Comparison of ENCODE assay signal across 24 cellular contexts in the genomic region with DNA sequence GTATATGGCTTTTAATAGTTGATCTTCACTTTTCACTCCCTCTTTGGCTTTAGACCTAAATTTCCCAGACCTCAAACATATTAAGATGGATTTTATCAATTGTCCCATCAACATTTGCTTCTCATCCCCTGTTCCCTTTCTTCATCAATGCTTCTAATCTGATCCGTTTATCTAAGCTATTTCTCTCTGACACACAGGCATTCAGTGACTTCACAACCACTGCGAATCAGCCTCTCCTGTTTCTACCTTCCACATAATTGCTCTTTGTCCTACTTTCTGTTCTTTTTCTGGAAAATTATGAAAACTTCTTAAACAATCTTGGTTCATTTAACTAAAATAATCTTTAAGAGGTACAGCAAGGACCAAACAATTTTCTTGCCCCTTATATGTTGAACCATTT.
DNase-seq lines count a peak whose midpoint lies in the region; ATAC-seq, FAIRE-seq and TF ChIP-seq lines count a peak whose summit lies in the region.
"Had no signal": no experiment of that assay in that cellular context is flagged by ENCODE, and none has a peak within 500 bp of the region (broad histone marks: within the 10 kb centered on the region; RNA-seq: fewer than 3 reads in every experiment).

No MANE protein-coding gene starts in this region.

- no peak overlapping the region for H3K27ac ChIP-seq in OCI-LY3 (ENCODE audit: low read length)
- H3K27ac ChIP-seq in mammary epithelial cell (ENCODE audit: insufficient read depth, low read depth, low read length): no peak overlapping the region
- no peak overlapping the region for H3K27ac ChIP-seq in neural progenitor cell
- H3K27ac ChIP-seq in small intestine (ENCODE audit: low read depth in 1 of 2, low read length in 1 of 2): no peak overlapping the region
- H3K27ac ChIP-seq: colonic mucosa, esophagus muscularis mucosa, foreskin keratinocyte, neutrophil, psoas muscle, suprapubic skin, vagina had no signal

- ATAC-seq in GM19324 (IDR thresholded peaks at IDR 0.05; ENCODE audit: low FRiP score, unreplicated experiment) (no peak), GM18858 (IDR thresholded peaks at IDR 0.05; ENCODE audit: unreplicated experiment) (no peak), HG02884 (IDR thresholded peaks at IDR 0.05; ENCODE audit: unreplicated experiment) (no peak)
- ATAC-seq: activated T-cell treated with anti-CD3 and anti-CD28 coated beads, Interleukin-2, amount 50 U/mL, for 4 hours had no signal

- 20% methylated on average over 2 of the region's 2 CpGs for WGBS in mammary epithelial cell (ENCODE audit: low coverage, missing lambda C conversion rate)
- WGBS in small intestine, 3 donors: 40 to 59% (median 44%) methylated on average over 2 of the region's 2 CpGs

- H3K4me1 ChIP-seq in OCI-LY3 (ENCODE audit: low read length): peaks cover 33% of the 10 kb centered on the region
- H3K4me1 ChIP-seq in mammary epithelial cell (ENCODE audit: insufficient read depth, low read length): no peaks in the 10 kb centered on the region
- peaks cover 12% of the 10 kb centered on the region for H3K4me1 ChIP-seq in neural progenitor cell
- H3K4me1 ChIP-seq in small intestine (ENCODE audit: control insufficient read depth in 2 of 2, insufficient read depth in 1 of 2, low read depth in 1 of 2, low read length in 1 of 2): no peaks in the 10 kb centered on the region
- H3K4me1 ChIP-seq: colonic mucosa, esophagus muscularis mucosa, foreskin keratinocyte, psoas muscle, vagina had no signal

- no TSS peak for BruUV-seq in mammary epithelial cell (replicated peaks; lab: Mats Ljungman, UMichigan)

- intact Hi-C loops in mammary epithelial cell (cut with micrococcal nuclease): loop anchor here (1.0 to 10.0 kb wide), 4 partner anchors 67 to 349 kb away; a partner anchor contains a TSS

- H3K27me3 Mint-ChIP-seq in neural progenitor cell (ENCODE audit: insufficient read depth, low read depth): no peaks in the 10 kb centered on the region
- H3K27me3 Mint-ChIP-seq: activated B cell treated with CpG ODN at 0.5 μM for 24 hours had no signal

- peak; percentile 28 for DNase-seq in COLO829 (ENCODE audit: low spot score)
- peak; percentile 6 for DNase-seq in mammary epithelial cell
- DNase-seq in neural progenitor cell (ENCODE audit: low spot score): no peak
- DNase-seq in small intestine: no peak
- DNase-seq: activated B cell treated with CpG ODN at 0.5 μM for 24 hours; activated CD4-positive, alpha-beta T cell treated with anti-CD3 and anti-CD28 coated beads, Interleukin-2, amount 50 U/mL, for 1 hour; activated gamma-delta T cell treated with Interleukin-2 at 50 U/mL for 16 hours; activated T-cell treated with anti-CD3 and anti-CD28 coated beads, Interleukin-2, amount 50 U/mL, for 4 hours; KG1; NCI-H1417 treated with DMSO at 0.1 percent for 48 hours; psoas muscle; stimulated activated naive CD4-positive, alpha-beta T cell; T1000 had no signal

- no peak overlapping the region for H3K27ac Mint-ChIP-seq in neural progenitor cell
- H3K27ac Mint-ChIP-seq: activated B cell treated with CpG ODN at 0.5 μM for 24 hours had no signal

- H3K9me3 Mint-ChIP-seq in neural progenitor cell: no peaks in the 10 kb centered on the region
- H3K9me3 Mint-ChIP-seq: activated B cell treated with CpG ODN at 0.5 μM for 24 hours; activated T-cell treated with anti-CD3 and anti-CD28 coated beads, Interleukin-2, amount 50 U/mL, for 4 hours had no signal

- H2AFZ ChIP-seq in OCI-LY3 (ENCODE audit: low read depth, low read length) (peak overlapping the region; percentile 37), mammary epithelial cell (ENCODE audit: low read depth, low read length) (peak overlapping the region; percentile 20), neural progenitor cell (replicated peaks) (peak overlapping the region; percentile 92)

- H3K36me3 ChIP-seq in OCI-LY3 (replicated peaks; ENCODE audit: low read depth, low read length) (no peaks in the 10 kb centered on the region), mammary epithelial cell (ENCODE audit: insufficient read depth, low read length) (no peaks in the 10 kb centered on the region), neural progenitor cell (no peaks in the 10 kb centered on the region), small intestine (ENCODE audit: control insufficient read depth in 2 of 2, insufficient read depth in 2 of 2, low read length in 2 of 2) (no peaks in the 10 kb centered on the region)
- H3K36me3 ChIP-seq: colonic mucosa, esophagus muscularis mucosa, neutrophil, suprapubic skin, vagina had no signal

- H3K4me2 ChIP-seq in OCI-LY3 (ENCODE audit: low read length): peak overlapping the region; percentile 65
- H3K4me2 ChIP-seq in mammary epithelial cell (ENCODE audit: insufficient read depth, low read depth, low read length): peak overlapping the region; percentile 13
- peak overlapping the region; percentile 42 for H3K4me2 ChIP-seq in neural progenitor cell

- TF ChIP-seq CTCF in OCI-LY3 (IDR thresholded peaks at IDR 0.05; ENCODE audit: low read depth, low read length) (no peak), mammary epithelial cell (conservative IDR thresholded peaks at IDR 0.05 in 1 of 2, IDR thresholded peaks at IDR 0.05 in 1 of 2; ENCODE audit: extremely low read depth in 1 of 2, insufficient read depth in 1 of 2, low read depth in 1 of 2, low read length in 2 of 2) (no peak), neural progenitor cell (IDR thresholded peaks at IDR 0.05) (no peak)

- dilution Hi-C loops in mammary epithelial cell (cut with HindIII; ENCODE audit: low sequenced_read_pairs): no loop called here

- no peaks in the 10 kb centered on the region for H3K27me3 ChIP-seq in OCI-LY3 (ENCODE audit: low read depth, low read length)
- H3K27me3 ChIP-seq in mammary epithelial cell (ENCODE audit: insufficient read depth, low read length): no peaks in the 10 kb centered on the region
- H3K27me3 ChIP-seq in neural progenitor cell: no peaks in the 10 kb centered on the region
- no peaks in the 10 kb centered on the region for H3K27me3 ChIP-seq in small intestine (ENCODE audit: control insufficient read depth in 2 of 2, insufficient read depth in 2 of 2, low read length in 2 of 2)
- H3K27me3 ChIP-seq: colonic mucosa, esophagus muscularis mucosa, foreskin keratinocyte, suprapubic skin, vagina had no signal

- H3F3A ChIP-seq in neural progenitor cell (ENCODE audit: low read depth): no peaks in the 10 kb centered on the region

- no peak overlapping the region for H3K4me3 Mint-ChIP-seq in neural progenitor cell
- H3K4me3 Mint-ChIP-seq: activated B cell treated with CpG ODN at 0.5 μM for 24 hours; activated T-cell treated with anti-CD3 and anti-CD28 coated beads, Interleukin-2, amount 50 U/mL, for 4 hours had no signal

- H3K9ac ChIP-seq in OCI-LY3 (ENCODE audit: low read length) (peak overlapping the region; percentile 4), mammary epithelial cell (ENCODE audit: insufficient read depth, low read length) (no peak overlapping the region), neural progenitor cell (no peak overlapping the region)

- H3K79me2 ChIP-seq in OCI-LY3 (ENCODE audit: low read length): no peaks in the 10 kb centered on the region
- no peaks in the 10 kb centered on the region for H3K79me2 ChIP-seq in mammary epithelial cell (ENCODE audit: insufficient read depth, low read length)
- H3K79me2 ChIP-seq in neural progenitor cell (ENCODE audit: low read depth): no peaks in the 10 kb centered on the region

- H3K9me3 ChIP-seq in OCI-LY3 (ENCODE audit: insufficient read depth, low read length) (no peaks in the 10 kb centered on the region), mammary epithelial cell (replicated peaks; ENCODE audit: insufficient read depth, low read length) (no peaks in the 10 kb centered on the region), neural progenitor cell (ENCODE audit: low read depth) (no peaks in the 10 kb centered on the region), small intestine (ENCODE audit: control insufficient read depth, low read depth) (no peaks in the 10 kb centered on the region)
- H3K9me3 ChIP-seq: colonic mucosa, esophagus muscularis mucosa, neutrophil, psoas muscle, suprapubic skin, vagina had no signal

- no peak for FAIRE-seq in small intestine (lab: Jason Lieb, UNC)
- FAIRE-seq: bronchial epithelial cell had no signal

- no peaks in the 10 kb centered on the region for H3K36me3 Mint-ChIP-seq in neural progenitor cell

- H4K20me1 ChIP-seq in OCI-LY3 (ENCODE audit: insufficient read depth, low read length): no peaks in the 10 kb centered on the region
- no peaks in the 10 kb centered on the region for H4K20me1 ChIP-seq in mammary epithelial cell (ENCODE audit: insufficient read depth, low read length)
- no peaks in the 10 kb centered on the region for H4K20me1 ChIP-seq in neural progenitor cell (ENCODE audit: low read depth)

- in situ Hi-C loops in mammary epithelial cell (cut with MboI; ENCODE audit: low sequenced_read_pairs in 2 of 2): loop anchor here in 1 of 2 donors (25.0 kb wide), 1 partner anchor 352 kb away; no protein-coding TSS in a partner anchor

- peak overlapping the region; percentile 65 for H3K4me3 ChIP-seq in OCI-LY3 (ENCODE audit: low read length)
- no peak overlapping the region for H3K4me3 ChIP-seq in mammary epithelial cell (replicated peaks in 1 of 3; ENCODE audit: insufficient read depth in 1 of 3, low read depth in 2 of 3, low read length in 3 of 3)
- no peak overlapping the region for H3K4me3 ChIP-seq in neural progenitor cell
- H3K4me3 ChIP-seq in small intestine (ENCODE audit: low read depth in 1 of 2, low read length in 2 of 2): no peak overlapping the region
- H3K4me3 ChIP-seq: colonic mucosa, esophagus muscularis mucosa, psoas muscle, suprapubic skin, vagina had no signal

- H3K4me1 Mint-ChIP-seq in neural progenitor cell: peaks cover 4% of the 10 kb centered on the region
- H3K4me1 Mint-ChIP-seq: activated B cell treated with CpG ODN at 0.5 μM for 24 hours had no signal

- CTCF ChIA-PET in mammary epithelial cell (lab: Charles Lee; ENCODE audit: low non-redundant PET): no interaction called here

Comparison
In these comparisons a context has a peak if more than half of its experiments do, and no peak if none do; other contexts are left out.
1. DNase-seq: peak in COLO829 (single experiment) and mammary epithelial cell (single experiment); none in neural progenitor cell (single experiment) and small intestine (single experiment).
2. H2AFZ ChIP-seq: peak in every context shown above with its lines; median percentile 92 in neural progenitor cell; 37 in OCI-LY3; 20 in mammary epithelial cell.
3. H3K4me2 ChIP-seq: peak in every context shown above with its lines; median percentile 65 in OCI-LY3; 42 in neural progenitor cell; 13 in mammary epithelial cell.